In genomic region chr2:38750011-38750792, GRCh38 we compare ENCODE assay signal across 8 cellular contexts. TPM values are rescaled to one million over a fixed set of nuclear protein-coding genes. Genes with fewer than 3 reads are reported as not detected.
DNase-seq lines count a peak whose midpoint lies in the region; ATAC-seq, FAIRE-seq and TF ChIP-seq lines count a peak whose summit lies in the region.

No MANE protein-coding gene starts in this region.

- peaks cover 42% of the 10 kb centered on the region for H4K20me1 ChIP-seq in OCI-LY7 (ENCODE audit: insufficient read depth, low read length)

- H3K4me1 ChIP-seq in OCI-LY7 (ENCODE audit: insufficient read depth, low read length, poor library complexity, severe bottlenecking) = peaks cover 59% of the 10 kb centered on the region
- H3K4me1 ChIP-seq in parathyroid adenoma = peaks cover 28% of the 10 kb centered on the region

- peak overlapping the region; percentile 88 for H3K4me3 ChIP-seq in OCI-LY7 (ENCODE audit: low read depth, low read length, poor library complexity, severe bottlenecking)
- peak overlapping the region; percentile 93 for H3K4me3 ChIP-seq in parathyroid adenoma (ENCODE audit: low read depth, low read length)

- H2AFZ ChIP-seq in OCI-LY7 (ENCODE audit: low read length) = no peak overlapping the region
- peak overlapping the region; percentile 98 for H2AFZ ChIP-seq in parathyroid adenoma

- peak overlapping the region; percentile 96 for H3K9ac ChIP-seq in parathyroid adenoma

- peak; percentile 36 for ATAC-seq in HG02610 (IDR thresholded peaks at IDR 0.05; ENCODE audit: unreplicated experiment)

- DNase-seq in NCI-H1436 (lab: John Stamatoyannopoulos, UW) (peak; percentile 30), NCI-H1436 treated with DMSO at 0.1 percent for 48 hours (lab: John Stamatoyannopoulos, UW) (no peak), OCI-LY7 (ENCODE audit: low spot score) (peak; percentile 66), head of caudate nucleus (peak in 41 of 42 donors; percentile 28 to 83 (median 66)), urothelium cell line (ENCODE audit: low spot score) (peak; percentile 71)
- DNase-seq in activated naive CD4-positive, alpha-beta T cell treated with Interleukin-2 at 50 U/mL for 16 hours = peak; percentile 60

- H3K27me3 ChIP-seq in parathyroid adenoma (ENCODE audit: control insufficient read depth, insufficient read depth, low read length) = no peaks in the 10 kb centered on the region

- POLR2A ChIA-PET in OCI-LY7 (lab: Charles Lee) = interaction anchor here (0.6 to 3.8 kb wide), 17 partner anchors 9 to 379 kb away, joined by 3 to 36 read pairs (median 8); partner anchors contain the start of gene GEMIN6

- intact Hi-C loops in OCI-LY7 (cut with micrococcal nuclease; ENCODE audit: unreplicated experiment) (loop anchor here (5.0 kb wide), 1 partner anchor 372 kb away; the partner anchor contains the start of gene SOS1), head of caudate nucleus (cut with DNase I) (loop anchor here (2.0 kb wide), 1 partner anchor 147 kb away; the partner anchor contains the start of gene HNRNPLL)

- TF ChIP-seq CTCF in OCI-LY7 (conservative IDR thresholded peaks at IDR 0.05; ENCODE audit: low read length) = no peak
- TF ChIP-seq CTCF in parathyroid adenoma (IDR thresholded peaks at IDR 0.05) = no peak

- no TSS peak for BruUV-seq in OCI-LY7 (replicated peaks; lab: Mats Ljungman, UMichigan)

- H3K27ac ChIP-seq in OCI-LY7 (ENCODE audit: low read depth, low read length, poor library complexity, severe bottlenecking) = peak overlapping the region; percentile 80
- peak overlapping the region; percentile 99 for H3K27ac ChIP-seq in parathyroid adenoma

- H3K36me3 ChIP-seq in OCI-LY7 (ENCODE audit: insufficient read depth, low read length) (peaks cover 59% of the 10 kb centered on the region), parathyroid adenoma (ENCODE audit: control insufficient read depth, insufficient read depth, low read length) (no peaks in the 10 kb centered on the region)

- H3K79me2 ChIP-seq in OCI-LY7 (ENCODE audit: insufficient read depth, low read depth, low read length) = peaks cover 70% of the 10 kb centered on the region
- H3K79me2 ChIP-seq in parathyroid adenoma = peaks cover 21% of the 10 kb centered on the region

- CTCF ChIA-PET in OCI-LY7 (lab: Charles Lee; ENCODE audit: unreplicated experiment) = interaction anchor here (1.1 kb wide), 1 partner anchor 168 kb away, joined by 3 read pairs; no protein-coding TSS in a partner anchor

- H3K4me2 ChIP-seq in OCI-LY7 (ENCODE audit: low read length) (peak overlapping the region; percentile 79), parathyroid adenoma (ENCODE audit: low read length) (peak overlapping the region; percentile 95)

- H3K9me2 ChIP-seq in OCI-LY7 (ENCODE audit: insufficient read depth, low read length) = no peaks in the 10 kb centered on the region

- FAIRE-seq in urothelium cell line (lab: Jason Lieb, UNC) = no peak

- H3K9me3 ChIP-seq in OCI-LY7 (ENCODE audit: low read length) = no peaks in the 10 kb centered on the region
- no peaks in the 10 kb centered on the region for H3K9me3 ChIP-seq in parathyroid adenoma (ENCODE audit: control insufficient read depth, low read length)

RNA-seq across cellular contexts. Expression of gene SRSF7, which starts 1.0 kb away (rescaled TPM):
- 316 and 337 TPM in 2 replicates for total RNA-seq in OCI-LY7 (2014; rRNA removed; shearing (Covaris generic))
- 278 and 320 TPM in 2 replicates for total RNA-seq in OCI-LY7 (2022)

RNA-seq across cellular contexts. Expression of gene GEMIN6, which starts 27.8 kb away (rescaled TPM):
- 11.7 and 16.5 TPM in 2 replicates for total RNA-seq in OCI-LY7 (2014; rRNA removed; shearing (Covaris generic))
- total RNA-seq in OCI-LY7 (2022) = 26.0 and 26.6 TPM in 2 replicates
